Comparison of ENCODE assay signal across 8 cellular contexts in the genomic region with DNA sequence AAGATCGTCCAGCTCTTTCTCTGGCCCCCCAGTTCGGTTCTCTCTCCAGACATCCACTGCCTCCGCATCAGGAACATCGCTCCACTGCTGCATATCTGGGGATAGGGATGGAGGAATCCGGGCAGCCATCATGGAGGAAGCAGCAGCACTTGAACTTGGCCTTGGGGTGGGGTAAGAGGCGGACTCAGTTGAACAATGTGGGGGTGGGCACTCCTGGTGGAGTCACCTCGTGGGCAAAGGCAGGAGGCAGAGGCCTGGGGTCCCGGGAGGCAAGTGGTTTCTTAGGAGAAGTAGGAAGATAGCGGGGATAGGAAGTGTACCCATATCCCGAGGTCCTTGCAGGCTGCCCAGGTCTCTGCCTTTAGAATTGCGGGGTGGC.
DNase-seq lines count a peak whose midpoint lies in the region; ATAC-seq and TF ChIP-seq lines count a peak whose summit lies in the region.

No MANE protein-coding gene starts in this region.

- H3K36me3 Mint-ChIP-seq in effector memory CD8-positive, alpha-beta T cell (ENCODE audit: insufficient read depth) = no peaks in the 10 kb centered on the region
- peaks cover 0 to 5% (median 0%) of the 10 kb centered on the region in 5 donors for H3K36me3 Mint-ChIP-seq in naive thymus-derived CD4-positive, alpha-beta T cell

- no peaks in the 10 kb centered on the region for H3K9me3 Mint-ChIP-seq in effector memory CD8-positive, alpha-beta T cell
- H3K9me3 Mint-ChIP-seq in naive thymus-derived CD4-positive, alpha-beta T cell = peaks cover 0 to 1% (median 0%) of the 10 kb centered on the region in 11 donors

- 9% methylated on average over 11 of the region's 11 CpGs for WGBS in HUES64

- intact Hi-C loops in naive thymus-derived CD4-positive, alpha-beta T cell (cut with micrococcal nuclease) = loop anchor here (10.0 kb wide), 2 partner anchors 750 to 830 kb away; a partner anchor contains a TSS

- no peak overlapping the region for H3K27ac Mint-ChIP-seq in effector memory CD8-positive, alpha-beta T cell
- H3K27ac Mint-ChIP-seq in naive thymus-derived CD4-positive, alpha-beta T cell = peak overlapping the region in 1 of 9 donors; percentile 14

- H3K36me3 ChIP-seq in HUES64 (ENCODE audit: insufficient read depth, low read length) = no peaks in the 10 kb centered on the region
- H3K36me3 ChIP-seq in naive thymus-derived CD4-positive, alpha-beta T cell (ENCODE audit: control insufficient read depth in 2 of 3, insufficient read depth in 3 of 3, low read length in 3 of 3) = no peaks in the 10 kb centered on the region

- no peak for DNase-seq in AG09309 (ENCODE audit: low read depth)
- no peak for DNase-seq in effector memory CD8-positive, alpha-beta T cell
- no peak for DNase-seq in naive thymus-derived CD4-positive, alpha-beta T cell
- no peak for DNase-seq in superior temporal gyrus (ENCODE audit: extremely low spot score)

- peak overlapping the region; percentile 33 to 73 for H3K4me3 Mint-ChIP-seq in effector memory CD8-positive, alpha-beta T cell
- peak overlapping the region; percentile 52 to 82 (median 62) for H3K4me3 Mint-ChIP-seq in naive thymus-derived CD4-positive, alpha-beta T cell

- CTCF ChIA-PET in naive thymus-derived CD4-positive, alpha-beta T cell (lab: Charles Lee) = interaction anchor here (0.7 to 4.6 kb wide), 9 partner anchors 21 to 752 kb away, joined by 3 to 91 read pairs (median 4); no protein-coding TSS in a partner anchor

- H3K27me3 ChIP-seq in HUES64 (ENCODE audit: insufficient read depth, low read length) = peaks cover 51% of the 10 kb centered on the region
- peaks cover 0 to 17% of the 10 kb centered on the region in 2 donors for H3K27me3 ChIP-seq in naive thymus-derived CD4-positive, alpha-beta T cell (ENCODE audit: control insufficient read depth in 2 of 2, insufficient read depth in 2 of 2, low read length in 2 of 2)

- peaks cover 6% of the 10 kb centered on the region; the same call in 1 of the 2 replicates for H3K4me1 ChIP-seq in HUES64 (ENCODE audit: insufficient read depth, low read length)
- peaks cover 9% of the 10 kb centered on the region in 2 donors for H3K4me1 ChIP-seq in naive thymus-derived CD4-positive, alpha-beta T cell (ENCODE audit: control insufficient read depth in 2 of 2, insufficient read depth in 2 of 2, low read length in 2 of 2)

- no peak overlapping the region for H3K9ac ChIP-seq in HUES64 (ENCODE audit: low read depth, low read length)

- no peak for ATAC-seq in effector memory CD8-positive, alpha-beta T cell (replicated peaks)
- no peak for ATAC-seq in naive thymus-derived CD4-positive, alpha-beta T cell
- no peak for ATAC-seq in GM21737 (IDR thresholded peaks at IDR 0.05; ENCODE audit: unreplicated experiment)
- no peak for ATAC-seq in HG03039 (IDR thresholded peaks at IDR 0.05; ENCODE audit: unreplicated experiment)
- no peak for ATAC-seq in HG02885 (IDR thresholded peaks at IDR 0.05; ENCODE audit: poor library complexity, unreplicated experiment)

- POLR2A ChIA-PET in naive thymus-derived CD4-positive, alpha-beta T cell (lab: Charles Lee) = interaction anchor here (0.9 kb wide), 1 partner anchor 394 kb away, joined by 3 read pairs; no protein-coding TSS in a partner anchor

- H3K9me3 ChIP-seq in HUES64 (ENCODE audit: insufficient read depth, low read depth, low read length) = no peaks in the 10 kb centered on the region
- H3K9me3 ChIP-seq in naive thymus-derived CD4-positive, alpha-beta T cell (ENCODE audit: control insufficient read depth in 2 of 3, low read length in 3 of 3) = no peaks in the 10 kb centered on the region

- peaks cover 13 to 15% of the 10 kb centered on the region in 2 donors for H3K4me1 Mint-ChIP-seq in effector memory CD8-positive, alpha-beta T cell (ENCODE audit: low read depth in 2 of 2)
- H3K4me1 Mint-ChIP-seq in naive thymus-derived CD4-positive, alpha-beta T cell = peaks cover 7 to 20% (median 13%) of the 10 kb centered on the region in 7 donors

- TF ChIP-seq CTCF in AG09309 (IDR thresholded peaks at IDR 0.05; ENCODE audit: control insufficient read depth, insufficient read depth, low read depth, low read length, missing control alignments) = no peak

- H3K4me3 ChIP-seq in AG09309 (ENCODE audit: control insufficient read depth, low read depth, low read length) = peak overlapping the region; percentile 31
- peak overlapping the region; percentile 52 for H3K4me3 ChIP-seq in HUES64 (ENCODE audit: low read length)
- peak overlapping the region; percentile 32 for H3K4me3 ChIP-seq in naive thymus-derived CD4-positive, alpha-beta T cell (ENCODE audit: low read length)

- H3K27ac ChIP-seq in HUES64 (ENCODE audit: low read depth, low read length) = no peak overlapping the region
- no peak overlapping the region for H3K27ac ChIP-seq in naive thymus-derived CD4-positive, alpha-beta T cell (ENCODE audit: low read depth, low read length)

- peaks cover 84 to 100% of the 10 kb centered on the region in 2 donors for H3K27me3 Mint-ChIP-seq in effector memory CD8-positive, alpha-beta T cell
- peaks cover 42 to 67% (median 53%) of the 10 kb centered on the region in 5 donors for H3K27me3 Mint-ChIP-seq in naive thymus-derived CD4-positive, alpha-beta T cell
